9 cellular contexts compared by ENCODE assay signal in genomic region chr15:20645956-20646355, GRCh38.
DNase-seq lines count a peak whose midpoint lies in the region; ATAC-seq lines count a peak whose summit lies in the region.
"Had no signal": no experiment of that assay in that cellular context is flagged by ENCODE, and none has a peak within 500 bp of the region (broad histone marks: within the 10 kb centered on the region; RNA-seq: fewer than 3 reads in every experiment).

No MANE protein-coding gene starts in this region.

- H3K27ac ChIP-seq in substantia nigra (ENCODE audit: low read depth, low read length, poor library complexity, severe bottlenecking) = no peak overlapping the region

- H3K27ac Mint-ChIP-seq in activated T-cell treated with anti-CD3 and anti-CD28 coated beads, Interleukin-2, amount 50 U/mL, for 24 hours = no peak overlapping the region
- no peak overlapping the region for H3K27ac Mint-ChIP-seq in effector memory CD8-positive, alpha-beta T cell
- no peak overlapping the region for H3K27ac Mint-ChIP-seq in stimulated activated naive B cell treated with anti-CD40 and anti-IgM and Interleukin-4, amounts not matched to agents 10 μg/mL and 1 μg/mL and 100 μg/mL, for 72 hours

- ATAC-seq in HG03432 (IDR thresholded peaks at IDR 0.05; ENCODE audit: unreplicated experiment) = peak; percentile 41
- peak; percentile 94 for ATAC-seq in effector memory CD8-positive, alpha-beta T cell (replicated peaks)
- peak; percentile 90 to 95 for ATAC-seq in stimulated activated naive B cell treated with anti-CD40 and anti-IgM and Interleukin-4, amounts not matched to agents 10 μg/mL and 1 μg/mL and 100 μg/mL, for 72 hours (replicated peaks)
- ATAC-seq in HG02970 (IDR thresholded peaks at IDR 0.05; ENCODE audit: low FRiP score, unreplicated experiment) = no peak

- peak; percentile 21 for DNase-seq in activated T-cell treated with anti-CD3 and anti-CD28 coated beads for 4 hours
- no peak for DNase-seq in activated T-cell treated with anti-CD3 and anti-CD28 coated beads, Interleukin-2, amount 50 U/mL, for 24 hours
- peak in 2 of 3 experiments; percentile 37 to 42 for DNase-seq in effector memory CD8-positive, alpha-beta T cell
- peak; percentile 44 for DNase-seq in stimulated activated naive B cell treated with anti-CD40 and anti-IgM and Interleukin-4, amounts not matched to agents 10 μg/mL and 1 μg/mL and 100 μg/mL, for 72 hours
- DNase-seq in NCI-H1417 treated with DMSO at 0.1 percent for 48 hours (lab: John Stamatoyannopoulos, UW) = no peak
- DNase-seq in substantia nigra (lab: John Stamatoyannopoulos, UW) = no peak

- no peaks in the 10 kb centered on the region for H3K9me3 Mint-ChIP-seq in activated T-cell treated with anti-CD3 and anti-CD28 coated beads, Interleukin-2, amount 50 U/mL, for 24 hours
- no peaks in the 10 kb centered on the region for H3K9me3 Mint-ChIP-seq in effector memory CD8-positive, alpha-beta T cell
- H3K9me3 Mint-ChIP-seq in stimulated activated naive B cell treated with anti-CD40 and anti-IgM and Interleukin-4, amounts not matched to agents 10 μg/mL and 1 μg/mL and 100 μg/mL, for 72 hours = no peaks in the 10 kb centered on the region

- peaks cover 21% of the 10 kb centered on the region for H3K27me3 Mint-ChIP-seq in activated T-cell treated with anti-CD3 and anti-CD28 coated beads, Interleukin-2, amount 50 U/mL, for 24 hours
- peaks cover 24 to 25% of the 10 kb centered on the region in 2 donors for H3K27me3 Mint-ChIP-seq in effector memory CD8-positive, alpha-beta T cell
- H3K27me3 Mint-ChIP-seq in stimulated activated naive B cell treated with anti-CD40 and anti-IgM and Interleukin-4, amounts not matched to agents 10 μg/mL and 1 μg/mL and 100 μg/mL, for 72 hours = peaks cover 17 to 20% of the 10 kb centered on the region in 2 donors

- no peaks in the 10 kb centered on the region for H3K4me1 Mint-ChIP-seq in activated T-cell treated with anti-CD3 and anti-CD28 coated beads, Interleukin-2, amount 50 U/mL, for 24 hours (ENCODE audit: low read depth)
- peaks cover 0 to under 1% of the 10 kb centered on the region in 2 donors for H3K4me1 Mint-ChIP-seq in effector memory CD8-positive, alpha-beta T cell (ENCODE audit: low read depth in 2 of 2)
- no peaks in the 10 kb centered on the region for H3K4me1 Mint-ChIP-seq in stimulated activated naive B cell treated with anti-CD40 and anti-IgM and Interleukin-4, amounts not matched to agents 10 μg/mL and 1 μg/mL and 100 μg/mL, for 72 hours
- H3K4me1 Mint-ChIP-seq: neural crest cell had no signal

- H3K36me3 Mint-ChIP-seq in activated T-cell treated with anti-CD3 and anti-CD28 coated beads, Interleukin-2, amount 50 U/mL, for 24 hours (ENCODE audit: low read depth) = no peaks in the 10 kb centered on the region
- peaks cover 1% of the 10 kb centered on the region for H3K36me3 Mint-ChIP-seq in effector memory CD8-positive, alpha-beta T cell (ENCODE audit: insufficient read depth)
- H3K36me3 Mint-ChIP-seq in stimulated activated naive B cell treated with anti-CD40 and anti-IgM and Interleukin-4, amounts not matched to agents 10 μg/mL and 1 μg/mL and 100 μg/mL, for 72 hours = no peaks in the 10 kb centered on the region

- no peak overlapping the region for H3K4me3 Mint-ChIP-seq in activated T-cell treated with anti-CD3 and anti-CD28 coated beads, Interleukin-2, amount 50 U/mL, for 24 hours
- no peak overlapping the region for H3K4me3 Mint-ChIP-seq in effector memory CD8-positive, alpha-beta T cell
- H3K4me3 Mint-ChIP-seq in stimulated activated naive B cell treated with anti-CD40 and anti-IgM and Interleukin-4, amounts not matched to agents 10 μg/mL and 1 μg/mL and 100 μg/mL, for 72 hours = no peak overlapping the region
- H3K4me3 Mint-ChIP-seq: neural crest cell had no signal

Comparison
In these comparisons a context has a peak if more than half of its experiments do, and no peak if none do; other contexts are left out.
1. DNase-seq: peak in activated T-cell treated with anti-CD3 and anti-CD28 coated beads for 4 hours (single experiment), effector memory CD8-positive, alpha-beta T cell (2 of 3) and stimulated activated naive B cell treated with anti-CD40 and anti-IgM and Interleukin-4, amounts not matched to agents 10 μg/mL and 1 μg/mL and 100 μg/mL, for 72 hours (single experiment); none in activated T-cell treated with anti-CD3 and anti-CD28 coated beads, Interleukin-2, amount 50 U/mL, for 24 hours (single experiment), NCI-H1417 treated with DMSO at 0.1 percent for 48 hours (single experiment) and substantia nigra (0 of 49).